8 cellular contexts compared by ENCODE assay signal in the genomic region with DNA sequence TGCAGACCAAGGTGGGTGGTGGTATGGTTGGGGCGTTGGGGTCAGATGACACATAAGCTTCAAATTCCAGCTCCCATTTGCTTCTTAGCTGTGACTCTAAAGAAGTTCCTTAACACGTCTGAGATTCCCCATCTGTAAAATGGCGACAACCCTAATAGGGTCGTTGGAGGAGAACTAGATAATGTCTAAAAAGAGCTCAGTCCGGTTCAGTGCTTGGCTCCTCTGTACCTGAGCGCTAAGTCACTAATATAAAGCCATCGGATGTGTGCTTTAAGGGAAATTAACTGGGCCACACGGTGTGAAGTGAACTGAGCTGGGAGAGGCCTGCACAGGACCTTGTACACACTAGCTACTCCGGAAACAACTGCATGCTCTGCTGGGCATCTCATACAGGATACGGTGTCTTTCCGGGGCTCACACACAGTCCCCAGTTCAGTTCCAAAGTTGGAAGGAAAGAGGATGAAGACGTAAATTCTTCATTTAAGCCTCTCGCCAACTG. TPM values are rescaled to one million over a fixed set of nuclear protein-coding genes. Genes with fewer than 3 reads are reported as not detected.
DNase-seq lines count a peak whose midpoint lies in the region; ATAC-seq, FAIRE-seq and TF ChIP-seq lines count a peak whose summit lies in the region.

No MANE protein-coding gene starts in this region.

- peak overlapping the region; percentile 92 for H3K4me3 ChIP-seq in lower lobe of right lung
- H3K4me3 ChIP-seq in uterus = peak overlapping the region; percentile 86 to 94

- ATAC-seq in HG03175 (IDR thresholded peaks at IDR 0.05; ENCODE audit: unreplicated experiment) = peak; percentile 25
- peak; percentile 21 to 25 for ATAC-seq in lower lobe of right lung

- peaks cover 12% of the 10 kb centered on the region for H3K4me1 ChIP-seq in lower lobe of right lung
- peaks cover 5 to 9% of the 10 kb centered on the region in 2 donors for H3K4me1 ChIP-seq in uterus

- peaks cover 2% of the 10 kb centered on the region for H3K27me3 Mint-ChIP-seq in activated naive CD8-positive, alpha-beta T cell

- H3K9me3 Mint-ChIP-seq in activated naive CD8-positive, alpha-beta T cell (ENCODE audit: low read depth) = no peaks in the 10 kb centered on the region

- H3K36me3 ChIP-seq in lower lobe of right lung (peaks cover 18% of the 10 kb centered on the region), uterus (no peaks in the 10 kb centered on the region)

- H3K4me3 Mint-ChIP-seq in activated naive CD8-positive, alpha-beta T cell = peak overlapping the region; percentile 97

- DNase-seq in DMS53 (lab: John Stamatoyannopoulos, UW) (peak; percentile 89), DMS53 treated with DMSO at 0.1 percent for 48 hours (lab: John Stamatoyannopoulos, UW; ENCODE audit: unreplicated experiment) (no peak), lower lobe of right lung (no peak), uterus (no peak), LoVo (ENCODE audit: low spot score) (no peak), urothelium cell line (ENCODE audit: low spot score) (no peak)

- FAIRE-seq in urothelium cell line (lab: Jason Lieb, UNC) = no peak

- H3K27ac ChIP-seq in lower lobe of right lung (peak overlapping the region; percentile 97), uterus (peak overlapping the region; percentile 78 to 86)

- intact Hi-C loops in lower lobe of right lung (cut with DNase I) (no loop called here), uterus (cut with DNase I; ENCODE audit: low total_unique reads) (no loop called here)

- peaks cover 44% of the 10 kb centered on the region for H3K4me1 Mint-ChIP-seq in activated naive CD8-positive, alpha-beta T cell (ENCODE audit: low read depth)

- H3K9me3 ChIP-seq in lower lobe of right lung = no peaks in the 10 kb centered on the region
- H3K9me3 ChIP-seq in uterus = no peaks in the 10 kb centered on the region

- H3K36me3 Mint-ChIP-seq in activated naive CD8-positive, alpha-beta T cell = peaks cover 11% of the 10 kb centered on the region

- TF ChIP-seq POLR2A in uterus (IDR thresholded peaks at IDR 0.05) = no peak

- H3K27me3 ChIP-seq in lower lobe of right lung (ENCODE audit: low read depth) (no peaks in the 10 kb centered on the region), uterus (no peaks in the 10 kb centered on the region)

- H3K27ac Mint-ChIP-seq in activated naive CD8-positive, alpha-beta T cell = peak overlapping the region; percentile 95

- TF ChIP-seq CTCF in lower lobe of right lung (IDR thresholded peaks at IDR 0.05) = no peak
- no peak for TF ChIP-seq CTCF in uterus (IDR thresholded peaks at IDR 0.05)

RNA-seq across cellular contexts. Expression of a gene that starts 0.5 kb away (rescaled TPM):
- 28.3 TPM for total RNA-seq in lower lobe of right lung
- total RNA-seq in uterus = 10 to 100 TPM in 3 of 4 donors, 1 to 10 TPM in 1; 2.8 to 32.3 (median 16.7) TPM

RNA-seq across cellular contexts. Expression of a gene that starts 22.9 kb away (rescaled TPM):
- total RNA-seq in lower lobe of right lung = 36.5 TPM
- total RNA-seq in uterus = 100 to 1,000 TPM in 1 of 4 donors, 10 to 100 TPM in 3; 36.9 to 158 (median 59.4) TPM

RNA-seq across cellular contexts. Expression of a gene that starts 35.3 kb away (rescaled TPM):
- total RNA-seq in lower lobe of right lung = 0.27 TPM
- total RNA-seq in uterus = 10 to 100 TPM in 1 of 4 donors, under 1 TPM in 1, not detected in 2; 0.24 to 59.1 TPM

RNA-seq across cellular contexts. Expression of a gene that starts 49.4 kb away (rescaled TPM):
- total RNA-seq in lower lobe of right lung (22.6 TPM), uterus (10 to 100 TPM in 2 of 4 donors, 1 to 10 TPM in 1, under 1 TPM in 1; 0.51 to 15.1 (median 10.8) TPM)
